1 cellular context compared by ENCODE assay signal in the genomic region with DNA sequence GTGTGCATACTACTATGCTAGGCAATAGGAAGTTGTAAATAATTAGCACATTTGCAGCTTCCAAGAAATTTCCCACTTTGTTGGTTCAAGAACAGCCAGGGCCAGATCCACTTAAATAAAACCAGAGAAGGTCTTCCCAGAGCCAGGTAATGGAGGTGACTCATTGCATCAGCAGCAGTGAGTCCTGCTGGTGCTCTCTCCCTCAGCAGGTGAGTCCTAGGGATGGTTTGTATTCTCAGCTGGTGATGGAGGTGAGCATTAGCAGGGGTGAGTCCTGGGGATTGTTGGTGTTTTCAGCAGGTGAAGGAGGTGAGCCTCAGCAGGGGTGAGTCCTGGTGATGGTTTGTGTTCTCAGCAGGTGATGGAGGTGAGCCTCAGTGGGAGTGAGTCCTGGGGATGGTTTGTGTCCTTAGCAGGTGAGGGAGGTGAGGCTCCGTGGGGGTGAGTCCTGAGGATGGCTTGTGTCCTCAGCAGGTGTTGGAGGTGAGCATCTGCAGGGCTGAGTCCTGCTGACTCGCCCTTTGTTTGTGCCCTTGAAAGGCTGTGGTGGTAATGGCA.
TF ChIP-seq lines count a peak whose summit lies in the region.

No MANE protein-coding gene starts in this region.

TF ChIP-seq in HEK293, 187 proteins besides CTCF, POLR2A, EP300 and RAD21 (continued from another document):
- TF ChIP-seq, protein P1, sequence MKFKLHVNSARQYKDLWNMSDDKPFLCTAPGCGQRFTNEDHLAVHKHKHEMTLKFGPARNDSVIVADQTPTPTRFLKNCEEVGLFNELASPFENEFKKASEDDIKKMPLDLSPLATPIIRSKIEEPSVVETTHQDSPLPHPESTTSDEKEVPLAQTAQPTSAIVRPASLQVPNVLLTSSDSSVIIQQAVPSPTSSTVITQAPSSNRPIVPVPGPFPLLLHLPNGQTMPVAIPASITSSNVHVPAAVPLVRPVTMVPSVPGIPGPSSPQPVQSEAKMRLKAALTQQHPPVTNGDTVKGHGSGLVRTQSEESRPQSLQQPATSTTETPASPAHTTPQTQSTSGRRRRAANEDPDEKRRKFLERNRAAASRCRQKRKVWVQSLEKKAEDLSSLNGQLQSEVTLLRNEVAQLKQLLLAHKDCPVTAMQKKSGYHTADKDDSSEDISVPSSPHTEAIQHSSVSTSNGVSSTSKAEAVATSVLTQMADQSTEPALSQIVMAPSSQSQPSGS (tag by site-specific recombination; IDR thresholded peaks at IDR 0.05; ENCODE audit: low read depth): no peak
TF ChIP-seq in HEK293: peak in this region for 2.
